7 cellular contexts compared by ENCODE assay signal in the genomic region with DNA sequence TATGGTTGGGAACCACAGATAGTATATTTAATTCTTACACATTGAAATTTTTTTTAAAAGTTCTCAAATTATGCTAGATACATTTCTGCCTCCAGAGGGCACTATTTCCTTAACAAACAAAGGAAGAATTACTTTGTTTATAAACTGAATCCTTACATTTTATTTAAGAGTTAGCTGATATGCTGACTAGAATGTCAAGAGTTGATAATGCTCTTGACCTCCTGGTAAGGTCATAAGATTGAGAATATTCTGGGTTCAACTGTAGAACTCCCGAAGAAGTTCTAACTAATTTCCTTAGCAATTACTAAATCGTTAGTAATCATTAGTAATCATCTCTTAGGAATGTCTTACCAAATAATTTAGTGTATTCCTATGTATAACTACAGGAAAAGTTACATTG.
DNase-seq lines count a peak whose midpoint lies in the region; ATAC-seq, FAIRE-seq and TF ChIP-seq lines count a peak whose summit lies in the region.

No MANE protein-coding gene starts in this region.

- H3K9ac ChIP-seq in keratinocyte (ENCODE audit: control insufficient read depth, extremely low read depth, insufficient read depth, low read length), result no peak overlapping the region

- peak overlapping the region; percentile 67 for H3K4me2 ChIP-seq in keratinocyte (ENCODE audit: control insufficient read depth, extremely low read depth, insufficient read depth, low read depth, low read length)

- peak overlapping the region; percentile 47 for H2AFZ ChIP-seq in keratinocyte (ENCODE audit: control insufficient read depth, low read length)

- H3K4me1 ChIP-seq in keratinocyte (ENCODE audit: control insufficient read depth, extremely low read depth, insufficient read depth, low read length), result peaks cover 9% of the 10 kb centered on the region

- H3K9me1 ChIP-seq in keratinocyte (ENCODE audit: control insufficient read depth, extremely low read depth, insufficient read depth, low read length), result no peaks in the 10 kb centered on the region

- H3K79me2 ChIP-seq in keratinocyte (ENCODE audit: control insufficient read depth, insufficient read depth, low read length), result no peaks in the 10 kb centered on the region

- H3K4me3 ChIP-seq in LNCaP clone FGC (ENCODE audit: low read depth, low read length) (no peak overlapping the region), keratinocyte (ENCODE audit: control insufficient read depth in 2 of 3, extremely low read depth in 1 of 3, insufficient read depth in 2 of 3, low read depth in 1 of 3, low read length in 3 of 3) (peak overlapping the region in 2 of 3 experiments; percentile 37 to 40)

- TF ChIP-seq CTCF in LNCaP clone FGC (IDR thresholded peaks at IDR 0.05; ENCODE audit: control insufficient read depth, extremely low read depth, insufficient read depth) (peak; percentile 48), keratinocyte (optimal IDR thresholded peaks at IDR 0.05 in 1 of 3, IDR thresholded peaks at IDR 0.05 in 1 of 3, conservative IDR thresholded peaks at IDR 0.05 in 1 of 3; ENCODE audit: extremely low read depth in 1 of 3, insufficient read depth in 2 of 3, low read length in 3 of 3) (peak in 2 of 3 experiments; percentile 32 to 43)

- H3K9me3 ChIP-seq in keratinocyte (ENCODE audit: control insufficient read depth, low read depth, low read length), result no peaks in the 10 kb centered on the region

- H3K27ac ChIP-seq in keratinocyte (ENCODE audit: control insufficient read depth, insufficient read depth, low read length), result peak overlapping the region; percentile 31

- no peaks in the 10 kb centered on the region for H4K20me1 ChIP-seq in keratinocyte (ENCODE audit: control insufficient read depth, extremely low read depth, insufficient read depth, low read length)

- FAIRE-seq in keratinocyte (lab: Jason Lieb, UNC), result peak; percentile 13

- no peaks in the 10 kb centered on the region for H3K36me3 ChIP-seq in keratinocyte (ENCODE audit: control insufficient read depth in 2 of 2, extremely low read depth in 1 of 2, insufficient read depth in 2 of 2, low read length in 2 of 2)

- no peak for ATAC-seq in GM19467 (IDR thresholded peaks at IDR 0.05; ENCODE audit: unreplicated experiment)

- DNase-seq in GF-D8 (lab: John Stamatoyannopoulos, UW), result peak; percentile 18
- peak; percentile 37 for DNase-seq in LNCaP clone FGC (ENCODE audit: low read depth)
- DNase-seq in amniotic stem cell (lab: John Stamatoyannopoulos, UW), result peak; percentile 44
- no peak for DNase-seq in keratinocyte (ENCODE audit: low read depth, low spot score)
- no peak for DNase-seq in stimulated activated CD4-positive, alpha-beta T cell treated with anti-CD3 and anti-CD28 coated beads, Interleukin-4, amount 100 ng/mL, for 24 hours
- DNase-seq in NCI-H1048 (lab: John Stamatoyannopoulos, UW), result no peak

- dilution Hi-C loops in keratinocyte (cut with MboI; ENCODE audit: extremely low pct_ligation_motif_present, low sequenced_read_pairs), result no loop called here

- no peaks in the 10 kb centered on the region for H3K27me3 ChIP-seq in keratinocyte (ENCODE audit: control insufficient read depth, extremely low read depth, insufficient read depth, low read length)

Comparison
In these comparisons a context has a peak if more than half of its experiments do, and no peak if none do; other contexts are left out.
1. DNase-seq: peak in GF-D8 (single experiment), LNCaP clone FGC (single experiment) and amniotic stem cell (single experiment); none in keratinocyte (single experiment), stimulated activated CD4-positive, alpha-beta T cell treated with anti-CD3 and anti-CD28 coated beads, Interleukin-4, amount 100 ng/mL, for 24 hours (single experiment) and NCI-H1048 (single experiment).